Comparison of ENCODE assay signal across 1 cellular context in genomic region chr2:196245746-196246145, GRCh38.
TF ChIP-seq lines count a peak whose summit lies in the region.

No MANE protein-coding gene starts in this region.

TF ChIP-seq in H1, 55 proteins besides CTCF, POLR2A, EP300 and RAD21:
- TF ChIP-seq YY1 (IDR thresholded peaks at IDR 0.05; ENCODE audit: low read depth, low read length) (no peak), CHD2 (IDR thresholded peaks at IDR 0.05; ENCODE audit: low read length) (no peak), BACH1 (IDR thresholded peaks at IDR 0.05; ENCODE audit: low read length) (no peak), KDM5A (IDR thresholded peaks at IDR 0.05; ENCODE audit: low read length) (no peak), CEBPB (IDR thresholded peaks at IDR 0.05; ENCODE audit: low read depth, low read length) (no peak), E2F6 (IDR thresholded peaks at IDR 0.05) (no peak), HDAC6 (IDR thresholded peaks at IDR 0.05; ENCODE audit: low read depth, low read length) (no peak), CBX5 (IDR thresholded peaks at IDR 0.05; ENCODE audit: low read depth, low read length) (no peak), ASH2L (IDR thresholded peaks at IDR 0.05; ENCODE audit: low read length) (no peak), RBBP5 (IDR thresholded peaks at IDR 0.05; ENCODE audit: borderline replicate concordance, low read depth, low read length) (no peak), ATF2 (IDR thresholded peaks at IDR 0.05; ENCODE audit: low read length) (no peak), POLR2AphosphoS5 (IDR thresholded peaks at IDR 0.05; ENCODE audit: low read depth, low read length) (no peak), GTF2F1 (IDR thresholded peaks at IDR 0.05; ENCODE audit: borderline replicate concordance, low read depth, low read length) (no peak), PHF8 (conservative IDR thresholded peaks at IDR 0.05; ENCODE audit: low read depth, low read length) (no peak), TEAD4 (IDR thresholded peaks at IDR 0.05; ENCODE audit: low read depth, low read length) (no peak)
